8 cellular contexts compared by ENCODE assay signal in genomic region chr5:174935854-174936474, GRCh38.
DNase-seq lines count a peak whose midpoint lies in the region; ATAC-seq and TF ChIP-seq lines count a peak whose summit lies in the region.

No MANE protein-coding gene starts in this region.

- H3K27ac ChIP-seq in neuronal stem cell (replicated peaks; ENCODE audit: low read length) (no peak overlapping the region), vagina (no peak overlapping the region)

- H3K27me3 ChIP-seq in neuronal stem cell (ENCODE audit: control insufficient read depth in 3 of 3, insufficient read depth in 3 of 3, low read depth in 1 of 3, low read length in 3 of 3) (no peaks in the 10 kb centered on the region), vagina (no peaks in the 10 kb centered on the region)

- H3K79me1 ChIP-seq in neuronal stem cell (ENCODE audit: low read depth, low read length): no peaks in the 10 kb centered on the region

- H3K4me2 ChIP-seq in neuronal stem cell (ENCODE audit: insufficient read depth, low read length, poor library complexity, severe bottlenecking): no peak overlapping the region

- H3K4me3 ChIP-seq in fibroblast of pulmonary artery (replicated peaks; ENCODE audit: low read depth, low read length): no peak overlapping the region
- H3K4me3 ChIP-seq in neuronal stem cell (ENCODE audit: low read length in 2 of 2): no peak overlapping the region
- no peak overlapping the region for H3K4me3 ChIP-seq in vagina

- H3K4ac ChIP-seq in neuronal stem cell (ENCODE audit: low read length): no peak overlapping the region

- no peak overlapping the region for H2BK120ac ChIP-seq in neuronal stem cell (ENCODE audit: low read depth, low read length)

- ATAC-seq in HG03095 (IDR thresholded peaks at IDR 0.05; ENCODE audit: unreplicated experiment): no peak

- H3K4me1 ChIP-seq in neuronal stem cell (ENCODE audit: control insufficient read depth in 2 of 2, insufficient read depth in 1 of 2, low read depth in 1 of 2, low read length in 2 of 2) (no peaks in the 10 kb centered on the region), vagina (no peaks in the 10 kb centered on the region)

- intact Hi-C loops in vagina (cut with DNase I): loop anchor here (10.0 kb wide), 1 partner anchor 511 kb away; no protein-coding TSS in a partner anchor

- H3K18ac ChIP-seq in neuronal stem cell (ENCODE audit: low read length): no peak overlapping the region

- H3K23ac ChIP-seq in neuronal stem cell (ENCODE audit: low read depth, low read length, poor library complexity): no peak overlapping the region

- H2BK12ac ChIP-seq in neuronal stem cell (ENCODE audit: low read length): no peak overlapping the region

- no peak overlapping the region for H2BK15ac ChIP-seq in neuronal stem cell (ENCODE audit: low read length)

- DNase-seq in AML-193 (lab: John Stamatoyannopoulos, UW) (peak; percentile 17 to 24), GM13976 (ENCODE audit: low spot score) (peak; percentile 64), NCI-H2227 treated with DMSO at 0.1 percent for 48 hours (lab: John Stamatoyannopoulos, UW) (peak; percentile 34), activated T-cell treated with anti-CD3 and anti-CD28 coated beads for 24 hours (ENCODE audit: low read depth) (peak; percentile 20), fibroblast of pulmonary artery (ENCODE audit: low read depth) (peak; percentile 56), neuronal stem cell (ENCODE audit: low spot score) (peak; percentile 61), vagina (ENCODE audit: extremely low spot score in 2 of 2) (no peak)

- H3K36me3 ChIP-seq in neuronal stem cell (replicated peaks in 1 of 2; ENCODE audit: control insufficient read depth in 2 of 2, insufficient read depth in 2 of 2, low read length in 2 of 2) (no peaks in the 10 kb centered on the region), vagina (no peaks in the 10 kb centered on the region)

- peak; percentile 82 for TF ChIP-seq CTCF in GM13976 (IDR thresholded peaks at IDR 0.05; ENCODE audit: borderline replicate concordance, control extremely low read depth, extremely low read depth, insufficient read depth, missing control alignments)
- peak; percentile 94 for TF ChIP-seq CTCF in fibroblast of pulmonary artery (IDR thresholded peaks at IDR 0.05; ENCODE audit: low read length, missing control alignments)
- TF ChIP-seq CTCF in vagina (IDR thresholded peaks at IDR 0.05): peak; percentile 20 to 82 (median 63)

- in situ Hi-C loops in GM13976 (cut with MboI; ENCODE audit: low sequenced_read_pairs, unreplicated experiment): no loop called here

- no peaks in the 10 kb centered on the region for H3K9me3 ChIP-seq in neuronal stem cell (replicated peaks in 1 of 2; ENCODE audit: control insufficient read depth in 2 of 2, insufficient read depth in 1 of 2, low read depth in 1 of 2, low read length in 2 of 2)
- no peaks in the 10 kb centered on the region for H3K9me3 ChIP-seq in vagina

- H2BK5ac ChIP-seq in neuronal stem cell (ENCODE audit: low read length): no peak overlapping the region

- H2AFZ ChIP-seq in neuronal stem cell (ENCODE audit: low read length): no peak overlapping the region

- H4K8ac ChIP-seq in neuronal stem cell (ENCODE audit: low read depth, low read length): no peak overlapping the region

- H3K9ac ChIP-seq in neuronal stem cell (ENCODE audit: low read depth, low read length, poor library complexity): no peak overlapping the region

- TF ChIP-seq POLR2A in vagina (IDR thresholded peaks at IDR 0.05): no peak

- H3K14ac ChIP-seq in neuronal stem cell (ENCODE audit: low read length): no peak overlapping the region

- no peak overlapping the region for H4K91ac ChIP-seq in neuronal stem cell (ENCODE audit: low read depth, low read length, poor library complexity)

- WGBS in neuronal stem cell (ENCODE audit: extremely low coverage in 2 of 2, insufficient read length in 2 of 2, insufficient replicate concordance in 1 of 2), 2 donors: no CpG with 5 or more reads among the region's 9 CpGs

- no peak overlapping the region for H2AK5ac ChIP-seq in neuronal stem cell (ENCODE audit: low read depth, low read length)

Comparison
In these comparisons a context has a peak if more than half of its experiments do, and no peak if none do; other contexts are left out.
1. DNase-seq: peak in AML-193 (2 of 2), GM13976 (single experiment), NCI-H2227 treated with DMSO at 0.1 percent for 48 hours (single experiment), activated T-cell treated with anti-CD3 and anti-CD28 coated beads for 24 hours (single experiment), fibroblast of pulmonary artery (single experiment) and neuronal stem cell (single experiment); none in vagina (0 of 2).
2. Peak in every context shown above with its lines, with median percentiles within 50 percentile points of each other: CTCF ChIP-seq.